ENCODE assay signal across 9 cellular contexts in genomic region chr1:17274186-17275170, GRCh38. TPM values are rescaled to one million over a fixed set of nuclear protein-coding genes. Genes with fewer than 3 reads are reported as not detected.
DNase-seq lines count a peak whose midpoint lies in the region; ATAC-seq and TF ChIP-seq lines count a peak whose summit lies in the region.
"Had no signal": no experiment of that assay in that cellular context is flagged by ENCODE, and none has a peak within 500 bp of the region (broad histone marks: within the 10 kb centered on the region; RNA-seq: fewer than 3 reads in every experiment).

No MANE protein-coding gene starts in this region.

- no peak overlapping the region for H3K4me3 Mint-ChIP-seq in Caco-2 (ENCODE audit: unreplicated experiment)

- H3K27me3 Mint-ChIP-seq in Caco-2 (ENCODE audit: insufficient read depth, unreplicated experiment) = no peaks in the 10 kb centered on the region

- intact Hi-C loops in Caco-2 (cut with micrococcal nuclease; ENCODE audit: unreplicated experiment) = loop anchor here (1.0 kb wide), 1 partner anchor 149 kb away; no protein-coding TSS in a partner anchor
- intact Hi-C loops in ovary (cut with DNase I) = no loop called here

- WGBS in upper lobe of left lung, 2 donors = 57 to 73% methylated on average over 8 to 15 of the region's 15 CpGs
- 64 to 71% (median 70%) methylated on average over 15 of the region's 15 CpGs for WGBS in ovary, 3 donors

- TF ChIP-seq POLR2A in upper lobe of left lung (IDR thresholded peaks at IDR 0.05) = no peak
- no peak for TF ChIP-seq POLR2A in ovary (IDR thresholded peaks at IDR 0.05)

- H3K27me3 ChIP-seq in Caco-2 (replicated peaks; ENCODE audit: control insufficient read depth, insufficient read depth, low read length) (no peaks in the 10 kb centered on the region), kidney epithelial cell (ENCODE audit: control insufficient read depth, insufficient read depth, low read length) (no peaks in the 10 kb centered on the region), upper lobe of left lung (no peaks in the 10 kb centered on the region), ovary (no peaks in the 10 kb centered on the region)

- H3K4me3 ChIP-seq in Caco-2 (ENCODE audit: low read depth, low read length) (no peak overlapping the region), kidney epithelial cell (ENCODE audit: low read depth, low read length) (no peak overlapping the region), upper lobe of left lung (no peak overlapping the region), ovary (no peak overlapping the region)
- H3K4me3 ChIP-seq: SK-N-MC had no signal

- no peaks in the 10 kb centered on the region for H3K36me3 Mint-ChIP-seq in Caco-2 (ENCODE audit: insufficient read depth, unreplicated experiment)

- TF ChIP-seq CTCF in Caco-2 (IDR thresholded peaks at IDR 0.05; ENCODE audit: insufficient read depth in 1 of 2, low read depth in 1 of 2, low read length in 1 of 2, severe bottlenecking in 1 of 2, unreplicated experiment in 1 of 2) (peak; percentile 49 to 52), GM20000 (IDR thresholded peaks at IDR 0.05; ENCODE audit: extremely low read depth, missing control alignments) (peak; percentile 61), kidney epithelial cell (IDR thresholded peaks at IDR 0.05; ENCODE audit: insufficient read depth, low read length, poor library complexity, severe bottlenecking) (peak; percentile 61), upper lobe of left lung (IDR thresholded peaks at IDR 0.05) (peak; percentile 22 to 53 (median 47)), ovary (IDR thresholded peaks at IDR 0.05) (no peak)

- TF ChIP-seq EP300 in upper lobe of left lung (IDR thresholded peaks at IDR 0.05) (no peak), ovary (IDR thresholded peaks at IDR 0.05) (no peak)

- DNase-seq in Caco-2 (peak; percentile 58 to 64), GM20000 (ENCODE audit: low spot score) (peak; percentile 64), NCI-H226 (peak; percentile 42), amniotic epithelial cell (ENCODE audit: low read depth) (peak; percentile 34), kidney epithelial cell (ENCODE audit: low read depth) (no peak), upper lobe of left lung (peak in 1 of 2 donors; percentile 57), ovary (no peak)

- ATAC-seq in upper lobe of left lung (ENCODE audit: low FRiP score in 2 of 2) = peak in 1 of 2 donors; percentile 62
- ATAC-seq in HG02884 (IDR thresholded peaks at IDR 0.05; ENCODE audit: unreplicated experiment) = no peak

- BruUV-seq in Caco-2 (replicated peaks; lab: Mats Ljungman, UMichigan) = no TSS peak

- POLR2A ChIA-PET in Caco-2 (lab: Charles Lee) = no interaction called here

- H3K27ac ChIP-seq in upper lobe of left lung (no peak overlapping the region), ovary (no peak overlapping the region)
- H3K27ac ChIP-seq: SK-N-MC had no signal

- H3K4me1 ChIP-seq in Caco-2 (no peaks in the 10 kb centered on the region), upper lobe of left lung (no peaks in the 10 kb centered on the region), ovary (ENCODE audit: insufficient read depth) (no peaks in the 10 kb centered on the region)

- H3K9me3 ChIP-seq in Caco-2 = no peaks in the 10 kb centered on the region
- no peaks in the 10 kb centered on the region for H3K9me3 ChIP-seq in upper lobe of left lung
- no peaks in the 10 kb centered on the region for H3K9me3 ChIP-seq in ovary

- no peaks in the 10 kb centered on the region for H3K4me1 Mint-ChIP-seq in Caco-2 (ENCODE audit: low read depth, unreplicated experiment)

- H3K9me3 Mint-ChIP-seq in Caco-2 (ENCODE audit: unreplicated experiment) = no peaks in the 10 kb centered on the region

- no peak overlapping the region for H3K27ac Mint-ChIP-seq in Caco-2 (ENCODE audit: unreplicated experiment)

- CTCF ChIA-PET in Caco-2 (lab: Charles Lee) = interaction anchor here (0.6 kb wide), 2 partner anchors 149 to 329 kb away, joined by 4 to 7 read pairs; no protein-coding TSS in a partner anchor

- H3K36me3 ChIP-seq in Caco-2 (ENCODE audit: control insufficient read depth, insufficient read depth, low read length) (no peaks in the 10 kb centered on the region), kidney epithelial cell (ENCODE audit: control insufficient read depth, insufficient read depth, low read length) (no peaks in the 10 kb centered on the region), upper lobe of left lung (no peaks in the 10 kb centered on the region), ovary (no peaks in the 10 kb centered on the region)

RNA-seq across cellular contexts. Expression of gene PADI3, which starts 25.6 kb away (rescaled TPM):
- total RNA-seq in Caco-2 (2022) (not detected in 2 replicates), kidney epithelial cell (0.04 TPM in 1 of 2 replicates, not detected in the other), upper lobe of left lung (not detected), ovary (not detected)
- not detected for polyA plus RNA-seq in ovary

RNA-seq across cellular contexts. Expression of gene PADI4, which starts 33.5 kb away (rescaled TPM):
- total RNA-seq in Caco-2 (2022) (not detected in 2 replicates), kidney epithelial cell (not detected in 2 replicates), upper lobe of left lung (10 to 100 TPM in 1 of 6 donors, 1 to 10 TPM in 5; 2.7 to 32.3 (median 9.0) TPM), ovary (1 to 10 TPM in 1 of 7 donors, under 1 TPM in 3, not detected in 3; 0.10 to 1.8 (median 0.61) TPM)
- under 1 TPM; 0.11 to 0.17 TPM for polyA plus RNA-seq in ovary

Comparison
In these comparisons a context has a peak if more than half of its experiments do, and no peak if none do; other contexts are left out.
1. DNase-seq: peak in Caco-2 (2 of 2), GM20000 (single experiment), NCI-H226 (single experiment) and amniotic epithelial cell (single experiment); none in kidney epithelial cell (single experiment) and ovary (0 of 5).
2. CTCF ChIP-seq: peak in Caco-2 (2 of 2), GM20000 (single experiment), kidney epithelial cell (single experiment) and upper lobe of left lung (6 of 6); none in ovary (0 of 3).